In the genomic region with DNA sequence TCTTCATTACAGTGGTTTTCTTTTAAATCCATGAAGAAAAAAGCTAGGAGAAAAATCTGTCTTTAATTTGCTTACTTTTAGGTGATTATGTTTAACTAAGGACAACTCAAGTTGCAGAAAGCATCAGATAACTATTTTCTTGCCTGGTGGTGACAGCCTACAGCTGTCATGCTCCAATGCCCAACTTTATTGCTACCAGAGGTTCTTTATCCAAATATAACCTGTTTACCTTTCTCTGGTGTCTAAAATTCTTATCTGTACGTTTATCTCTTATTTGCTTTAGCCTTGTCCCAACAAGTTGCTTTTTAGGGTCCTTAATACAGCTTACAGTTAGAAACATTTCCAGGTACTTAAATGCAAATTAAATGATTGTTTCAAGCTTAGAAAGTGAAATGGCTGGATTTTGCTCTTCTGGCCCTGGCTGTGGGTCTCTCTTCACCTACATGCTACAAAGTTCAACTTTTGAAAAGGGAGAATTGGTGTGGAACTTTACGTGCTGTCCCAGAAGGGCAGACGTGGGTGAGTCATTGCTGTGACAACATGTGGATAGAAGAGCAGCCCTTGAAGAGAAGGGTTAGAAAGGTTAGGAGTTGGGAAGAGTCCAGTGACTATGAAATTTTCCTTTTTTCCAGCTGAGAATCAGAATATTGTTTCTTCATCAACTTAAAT, we compare ENCODE assay signal across 16 cellular contexts.
A peak's percentile ranks its signal among the peaks of the same experiment; 100 is the strongest.
DNase-seq lines count a peak whose midpoint lies in the region; ATAC-seq and TF ChIP-seq lines count a peak whose summit lies in the region.
"Had no signal": no experiment of that assay in that cellular context is flagged by ENCODE, and none has a peak within 500 bp of the region (broad histone marks: within the 10 kb centered on the region; RNA-seq: fewer than 3 reads in every experiment).

No MANE protein-coding gene starts in this region.

- H2AFZ ChIP-seq in PC-3 (ENCODE audit: low read length): peak overlapping the region; percentile 33; the same call in 1 of the 2 replicates

- DNase-seq in Caki2 (ENCODE audit: low read depth): peak; percentile 81
- DNase-seq in PC-3: peak; percentile 61
- peak; percentile 12 for DNase-seq in glomerular visceral epithelial cell (ENCODE audit: extremely low spot score)
- no peak for DNase-seq in nephron progenitor cell
- DNase-seq in iPS-NIHi11 (ENCODE audit: low spot score): no peak
- DNase-seq in hepatic stellate cell (ENCODE audit: low spot score): no peak
- DNase-seq: activated CD4-positive, CD25-positive, alpha-beta regulatory T cell treated with anti-CD3 and anti-CD28 coated beads, Interleukin-2, amount 50 U/mL, for 72 hours; activated naive CD4-positive, alpha-beta T cell treated with anti-CD3 and anti-CD28 coated beads for 36 hours; effector CD8-positive, alpha-beta T cell; MG63; NCI-H2029 treated with DMSO at 0.1 percent for 48 hours; stimulated activated CD4-positive, alpha-beta T cell treated with anti-CD3 and anti-CD28 coated beads, Interleukin-12 subunit alpha, Interleukin-12 subunit beta, amount 100 ng/mL, for 4 hours; T-helper 2 cell had no signal

- H3K4me2 ChIP-seq in PC-3 (ENCODE audit: low read length): peak overlapping the region; percentile 56

- peak overlapping the region; percentile 97 for H3K27ac Mint-ChIP-seq in nephron progenitor cell
- H3K27ac Mint-ChIP-seq: activated naive CD4-positive, alpha-beta T cell treated with anti-CD3 and anti-CD28 coated beads for 36 hours had no signal

- ATAC-seq in PC-3: peak; percentile 88
- ATAC-seq in HG03159 (IDR thresholded peaks at IDR 0.05; ENCODE audit: unreplicated experiment): no peak
- ATAC-seq in HG03045 (IDR thresholded peaks at IDR 0.05; ENCODE audit: unreplicated experiment): no peak

- no peak overlapping the region for H3K4me3 ChIP-seq in PC-3 (ENCODE audit: low read length)
- H3K4me3 ChIP-seq: cardiac muscle cell, MG63 had no signal

- POLR2A ChIA-PET in PC-3 (lab: Charles Lee; ENCODE audit: unreplicated experiment): no interaction called here

- BruUV-seq in PC-3 (replicated peaks; lab: Mats Ljungman, UMichigan): no TSS peak

- H3K4me3 Mint-ChIP-seq in nephron progenitor cell: peak overlapping the region; percentile 59
- H3K4me3 Mint-ChIP-seq: activated naive CD4-positive, alpha-beta T cell treated with anti-CD3 and anti-CD28 coated beads for 36 hours had no signal

- no peaks in the 10 kb centered on the region for H3K79me2 ChIP-seq in PC-3 (ENCODE audit: low read length)

- peak overlapping the region; percentile 85 for H3K27ac ChIP-seq in PC-3 (ENCODE audit: low read length)
- H3K27ac ChIP-seq: cardiac muscle cell had no signal

- peaks cover 47% of the 10 kb centered on the region for H3K4me1 Mint-ChIP-seq in nephron progenitor cell

- H3K36me3 ChIP-seq in PC-3 (ENCODE audit: low read depth, low read length): no peaks in the 10 kb centered on the region
- H3K36me3 ChIP-seq: cardiac muscle cell, MG63 had no signal

- peaks cover 22% of the 10 kb centered on the region for H3K9me3 Mint-ChIP-seq in nephron progenitor cell

- peaks cover 25% of the 10 kb centered on the region for H3K4me1 ChIP-seq in PC-3 (ENCODE audit: insufficient read depth, low read length)

- peaks cover 3% of the 10 kb centered on the region for H3F3A ChIP-seq in PC-3 (ENCODE audit: low read length, unreplicated experiment)

- CTCF ChIA-PET in PC-3 (lab: Charles Lee): no interaction called here

- H3K9me2 ChIP-seq in PC-3 (replicated peaks; ENCODE audit: low read length): no peaks in the 10 kb centered on the region

- no peaks in the 10 kb centered on the region for H3K27me3 Mint-ChIP-seq in nephron progenitor cell (ENCODE audit: low read depth, poor library complexity)

- no peak overlapping the region for H3K9ac ChIP-seq in PC-3 (ENCODE audit: low read length)

- H4K20me1 ChIP-seq in PC-3 (ENCODE audit: low read length): no peaks in the 10 kb centered on the region

- H3K27me3 ChIP-seq in PC-3 (ENCODE audit: low read length): no peaks in the 10 kb centered on the region
- H3K27me3 ChIP-seq: cardiac muscle cell, MG63 had no signal

- TF ChIP-seq CTCF in PC-3 (conservative IDR thresholded peaks at IDR 0.05; ENCODE audit: low read depth, low read length) (no peak), nephron progenitor cell (IDR thresholded peaks at IDR 0.05) (no peak)

- intact Hi-C loops in PC-3 (cut with micrococcal nuclease): no loop called here

- H3K36me3 Mint-ChIP-seq in nephron progenitor cell (ENCODE audit: low read depth): peaks cover 11% of the 10 kb centered on the region

- H3K9me3 ChIP-seq in PC-3 (ENCODE audit: low read length): no peaks in the 10 kb centered on the region
- H3K9me3 ChIP-seq: MG63 had no signal

- in situ Hi-C loops in Caki2 (cut with HindIII; ENCODE audit: low pct_unique_long_range_greater_than_20kb, low sequenced_read_pairs): no loop called here

Comparison
In these comparisons a context has a peak if more than half of its experiments do, and no peak if none do; other contexts are left out.
1. DNase-seq: peak in Caki2 (single experiment), PC-3 (single experiment) and glomerular visceral epithelial cell (single experiment); none in nephron progenitor cell (single experiment), iPS-NIHi11 (single experiment) and hepatic stellate cell (single experiment).